8 cellular contexts compared by ENCODE assay signal in genomic region chr19:35612224-35612558, GRCh38. TPM values are rescaled to one million over a fixed set of nuclear protein-coding genes. Genes with fewer than 3 reads are reported as not detected.
A peak's percentile ranks its signal among the peaks of the same experiment; 100 is the strongest.
DNase-seq lines count a peak whose midpoint lies in the region; ATAC-seq and TF ChIP-seq lines count a peak whose summit lies in the region.

No MANE protein-coding gene starts in this region.

- intact Hi-C loops in lower leg skin (cut with DNase I; ENCODE audit: low total_unique reads), result no loop called here

- TF ChIP-seq POLR2A in lower leg skin (IDR thresholded peaks at IDR 0.05), result no peak

- H3K9me3 ChIP-seq in skeletal muscle tissue (ENCODE audit: control insufficient read depth in 3 of 3, low read length in 3 of 3), result peaks cover 0 to 2% (median 0%) of the 10 kb centered on the region in 3 donors

- POLR2A ChIA-PET in T-cell (lab: Charles Lee), result interaction anchor here in 1 of 2 donors (1.3 kb wide), 1 partner anchor 36 kb away, joined by 4 read pairs; the partner anchor contains the start of gene COX6B1

- H3K4me3 Mint-ChIP-seq in T-cell, result peak overlapping the region; percentile 83 to 88 (median 85)

- peak overlapping the region; percentile 97 to 98 for H3K4me3 ChIP-seq in foreskin fibroblast (ENCODE audit: low read depth in 1 of 2, low read length in 2 of 2)
- H3K4me3 ChIP-seq in skeletal muscle tissue (ENCODE audit: low read length in 3 of 3), result peak overlapping the region; percentile 74 to 94 (median 88)
- no peak overlapping the region for H3K4me3 ChIP-seq in lower leg skin (ENCODE audit: low read depth, poor library complexity, severe bottlenecking)

- peak overlapping the region; percentile 85 to 86 for H3K27ac Mint-ChIP-seq in T-cell

- ATAC-seq in GM19438 (IDR thresholded peaks at IDR 0.05; ENCODE audit: low read depth, unreplicated experiment) (peak; percentile 5), T-cell (replicated peaks in 1 of 4) (no peak), GM19328 (IDR thresholded peaks at IDR 0.05; ENCODE audit: unreplicated experiment) (no peak), GM18520 (IDR thresholded peaks at IDR 0.05; ENCODE audit: unreplicated experiment) (no peak)

- CTCF ChIA-PET in T-cell (lab: Charles Lee), result interaction anchor here in 1 of 2 donors (1.0 kb wide), 1 partner anchor 36 kb away, joined by 7 read pairs; the partner anchor contains the start of gene COX6B1

- peak overlapping the region; percentile 72 to 93 (median 87) for H3K9ac ChIP-seq in skeletal muscle tissue (ENCODE audit: low read depth in 1 of 3, low read length in 3 of 3)

- H3K36me3 ChIP-seq in skeletal muscle tissue (ENCODE audit: control insufficient read depth in 3 of 3, insufficient read depth in 3 of 3, low read length in 3 of 3), result peaks cover 0 to 12% (median 4%) of the 10 kb centered on the region in 3 donors

- H3K36me3 Mint-ChIP-seq in T-cell, result peaks cover 10% of the 10 kb centered on the region

- H3K27ac ChIP-seq in skeletal muscle tissue (ENCODE audit: low read depth, low read length), result no peak overlapping the region

- H3K4me1 ChIP-seq in skeletal muscle tissue (ENCODE audit: control insufficient read depth in 3 of 3, insufficient read depth in 3 of 3, low read length in 3 of 3), result peaks cover 11 to 16% (median 14%) of the 10 kb centered on the region in 3 donors

- H3K4me1 Mint-ChIP-seq in T-cell, result peaks cover 29 to 47% (median 36%) of the 10 kb centered on the region in 3 donors

- DNase-seq in T-cell (no peak), foreskin fibroblast (no peak), lower leg skin (ENCODE audit: low spot score in 2 of 2) (no peak), NCI-H446 (lab: John Stamatoyannopoulos, UW) (no peak)

- H3K9me3 Mint-ChIP-seq in T-cell, result peaks cover 6 to 10% (median 7%) of the 10 kb centered on the region in 3 donors

- no peaks in the 10 kb centered on the region for H3K27me3 ChIP-seq in skeletal muscle tissue (ENCODE audit: control insufficient read depth in 3 of 3, insufficient read depth in 3 of 3, low read length in 3 of 3)

- TF ChIP-seq CTCF in foreskin fibroblast (IDR thresholded peaks at IDR 0.05; ENCODE audit: low read depth, low read length) (no peak), lower leg skin (IDR thresholded peaks at IDR 0.05) (no peak)

- no peaks in the 10 kb centered on the region for H3K27me3 Mint-ChIP-seq in T-cell

- WGBS in lower leg skin, 2 donors, result 20 to 50% methylated on average over 9 of the region's 9 CpGs

RNA-seq across cellular contexts. Expression of gene HAUS5, which starts 0.3 kb away (rescaled TPM):
- total RNA-seq in T-cell (10 to 100 TPM; 25.5 to 34.1 (median 29.3) TPM), skeletal muscle tissue (5.7 TPM), lower leg skin (10 to 100 TPM in 3 of 4 donors, 1 to 10 TPM in 1; 8.9 to 15.7 (median 12.2) TPM)

RNA-seq across cellular contexts. Expression of gene RBM42, which starts 16.6 kb away (rescaled TPM):
- 10 to 100 TPM; 37.6 to 74.0 (median 68.4) TPM for total RNA-seq in T-cell
- total RNA-seq in skeletal muscle tissue, result 20.9 TPM
- 10 to 100 TPM; 64.1 to 82.4 (median 75.5) TPM for total RNA-seq in lower leg skin

RNA-seq across cellular contexts. Expression of gene PMIS2, which starts 26.2 kb away (rescaled TPM):
- total RNA-seq in T-cell (not detected), skeletal muscle tissue (not detected), lower leg skin (not detected)

RNA-seq across cellular contexts. Expression of gene ETV2, which starts 29.4 kb away (rescaled TPM):
- total RNA-seq in T-cell, result 1 to 10 TPM in 2 of 5 donors, under 1 TPM in 2, not detected in 1; 0.67 to 2.1 (median 1.1) TPM
- total RNA-seq in skeletal muscle tissue, result 2.1 TPM
- total RNA-seq in lower leg skin, result 1 to 10 TPM in 3 of 4 donors, not detected in 1; 1.2 to 1.8 (median 1.6) TPM

RNA-seq across cellular contexts. Expression of gene COX6B1, which starts 35.9 kb away (rescaled TPM):
- total RNA-seq in T-cell (100 to 1,000 TPM; 199 to 248 (median 225) TPM), skeletal muscle tissue (368 TPM), lower leg skin (100 to 1,000 TPM; 266 to 629 (median 309) TPM)
